1 cellular context compared by ENCODE assay signal in the genomic region with DNA sequence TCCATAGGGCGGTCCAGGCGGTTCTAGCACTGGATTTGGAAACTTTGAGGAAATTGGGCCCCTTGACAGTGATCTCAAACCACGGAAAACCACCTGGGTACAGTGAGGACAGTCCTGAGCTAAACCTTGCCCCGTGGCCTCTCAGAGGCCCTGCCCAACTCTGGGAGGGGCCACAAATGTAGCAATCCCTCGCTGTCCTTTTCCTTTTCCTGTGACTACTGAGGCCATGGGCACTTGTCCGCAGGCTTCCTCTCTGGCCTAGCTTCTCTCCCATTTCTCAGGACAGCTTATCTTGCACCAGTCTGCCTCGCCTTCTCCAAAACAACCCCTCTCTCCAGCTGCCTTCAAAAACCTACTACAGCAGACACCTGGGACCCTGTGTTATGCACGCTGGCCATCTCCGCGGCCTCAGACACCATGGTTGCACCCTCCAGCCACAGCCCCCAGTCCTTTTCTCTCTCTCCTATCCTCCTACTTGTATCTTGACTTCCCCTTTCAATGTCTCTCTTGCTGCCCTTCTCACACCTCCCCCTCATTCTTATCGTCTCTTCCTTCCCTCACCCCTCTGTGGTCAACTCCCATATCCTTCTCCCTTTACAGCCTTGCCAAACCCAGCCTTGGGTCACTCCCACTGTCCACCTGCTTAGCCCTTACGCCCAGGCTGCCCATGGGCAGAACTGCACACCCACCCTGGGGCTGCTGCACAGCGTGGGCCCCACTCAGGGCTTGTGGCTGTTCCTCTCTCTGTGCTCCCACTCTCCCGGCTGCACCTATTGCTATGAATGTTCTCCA.
TF ChIP-seq lines count a peak whose summit lies in the region.

No MANE protein-coding gene starts in this region.

TF ChIP-seq in K562, 482 proteins besides CTCF, POLR2A, EP300 and RAD21 (continued from another document and continues in another):
- TF ChIP-seq, protein P1, sequence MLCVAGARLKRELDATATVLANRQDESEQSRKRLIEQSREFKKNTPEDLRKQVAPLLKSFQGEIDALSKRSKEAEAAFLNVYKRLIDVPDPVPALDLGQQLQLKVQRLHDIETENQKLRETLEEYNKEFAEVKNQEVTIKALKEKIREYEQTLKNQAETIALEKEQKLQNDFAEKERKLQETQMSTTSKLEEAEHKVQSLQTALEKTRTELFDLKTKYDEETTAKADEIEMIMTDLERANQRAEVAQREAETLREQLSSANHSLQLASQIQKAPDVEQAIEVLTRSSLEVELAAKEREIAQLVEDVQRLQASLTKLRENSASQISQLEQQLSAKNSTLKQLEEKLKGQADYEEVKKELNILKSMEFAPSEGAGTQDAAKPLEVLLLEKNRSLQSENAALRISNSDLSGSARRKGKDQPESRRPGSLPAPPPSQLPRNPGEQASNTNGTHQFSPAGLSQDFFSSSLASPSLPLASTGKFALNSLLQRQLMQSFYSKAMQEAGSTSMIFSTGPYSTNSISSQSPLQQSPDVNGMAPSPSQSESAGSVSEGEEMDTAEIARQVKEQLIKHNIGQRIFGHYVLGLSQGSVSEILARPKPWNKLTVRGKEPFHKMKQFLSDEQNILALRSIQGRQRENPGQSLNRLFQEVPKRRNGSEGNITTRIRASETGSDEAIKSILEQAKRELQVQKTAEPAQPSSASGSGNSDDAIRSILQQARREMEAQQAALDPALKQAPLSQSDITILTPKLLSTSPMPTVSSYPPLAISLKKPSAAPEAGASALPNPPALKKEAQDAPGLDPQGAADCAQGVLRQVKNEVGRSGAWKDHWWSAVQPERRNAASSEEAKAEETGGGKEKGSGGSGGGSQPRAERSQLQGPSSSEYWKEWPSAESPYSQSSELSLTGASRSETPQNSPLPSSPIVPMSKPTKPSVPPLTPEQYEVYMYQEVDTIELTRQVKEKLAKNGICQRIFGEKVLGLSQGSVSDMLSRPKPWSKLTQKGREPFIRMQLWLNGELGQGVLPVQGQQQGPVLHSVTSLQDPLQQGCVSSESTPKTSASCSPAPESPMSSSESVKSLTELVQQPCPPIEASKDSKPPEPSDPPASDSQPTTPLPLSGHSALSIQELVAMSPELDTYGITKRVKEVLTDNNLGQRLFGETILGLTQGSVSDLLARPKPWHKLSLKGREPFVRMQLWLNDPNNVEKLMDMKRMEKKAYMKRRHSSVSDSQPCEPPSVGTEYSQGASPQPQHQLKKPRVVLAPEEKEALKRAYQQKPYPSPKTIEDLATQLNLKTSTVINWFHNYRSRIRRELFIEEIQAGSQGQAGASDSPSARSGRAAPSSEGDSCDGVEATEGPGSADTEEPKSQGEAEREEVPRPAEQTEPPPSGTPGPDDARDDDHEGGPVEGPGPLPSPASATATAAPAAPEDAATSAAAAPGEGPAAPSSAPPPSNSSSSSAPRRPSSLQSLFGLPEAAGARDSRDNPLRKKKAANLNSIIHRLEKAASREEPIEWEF (CRISPR knock-in tag; IDR thresholded peaks at IDR 0.05): peak; percentile 74; the same call in 1 of the 2 replicates
- TF ChIP-seq CBX5 (IDR thresholded peaks at IDR 0.05; ENCODE audit: borderline replicate concordance, low read depth): no peak; the same call in 1 of the 2 replicates
- no peak for TF ChIP-seq ZNF124 (CRISPR knock-in tag; IDR thresholded peaks at IDR 0.05)
- no peak for TF ChIP-seq ADNP (tag; IDR thresholded peaks at IDR 0.05)
- no peak for TF ChIP-seq C11orf30 (IDR thresholded peaks at IDR 0.05; ENCODE audit: low read depth)
- TF ChIP-seq, protein P2, sequence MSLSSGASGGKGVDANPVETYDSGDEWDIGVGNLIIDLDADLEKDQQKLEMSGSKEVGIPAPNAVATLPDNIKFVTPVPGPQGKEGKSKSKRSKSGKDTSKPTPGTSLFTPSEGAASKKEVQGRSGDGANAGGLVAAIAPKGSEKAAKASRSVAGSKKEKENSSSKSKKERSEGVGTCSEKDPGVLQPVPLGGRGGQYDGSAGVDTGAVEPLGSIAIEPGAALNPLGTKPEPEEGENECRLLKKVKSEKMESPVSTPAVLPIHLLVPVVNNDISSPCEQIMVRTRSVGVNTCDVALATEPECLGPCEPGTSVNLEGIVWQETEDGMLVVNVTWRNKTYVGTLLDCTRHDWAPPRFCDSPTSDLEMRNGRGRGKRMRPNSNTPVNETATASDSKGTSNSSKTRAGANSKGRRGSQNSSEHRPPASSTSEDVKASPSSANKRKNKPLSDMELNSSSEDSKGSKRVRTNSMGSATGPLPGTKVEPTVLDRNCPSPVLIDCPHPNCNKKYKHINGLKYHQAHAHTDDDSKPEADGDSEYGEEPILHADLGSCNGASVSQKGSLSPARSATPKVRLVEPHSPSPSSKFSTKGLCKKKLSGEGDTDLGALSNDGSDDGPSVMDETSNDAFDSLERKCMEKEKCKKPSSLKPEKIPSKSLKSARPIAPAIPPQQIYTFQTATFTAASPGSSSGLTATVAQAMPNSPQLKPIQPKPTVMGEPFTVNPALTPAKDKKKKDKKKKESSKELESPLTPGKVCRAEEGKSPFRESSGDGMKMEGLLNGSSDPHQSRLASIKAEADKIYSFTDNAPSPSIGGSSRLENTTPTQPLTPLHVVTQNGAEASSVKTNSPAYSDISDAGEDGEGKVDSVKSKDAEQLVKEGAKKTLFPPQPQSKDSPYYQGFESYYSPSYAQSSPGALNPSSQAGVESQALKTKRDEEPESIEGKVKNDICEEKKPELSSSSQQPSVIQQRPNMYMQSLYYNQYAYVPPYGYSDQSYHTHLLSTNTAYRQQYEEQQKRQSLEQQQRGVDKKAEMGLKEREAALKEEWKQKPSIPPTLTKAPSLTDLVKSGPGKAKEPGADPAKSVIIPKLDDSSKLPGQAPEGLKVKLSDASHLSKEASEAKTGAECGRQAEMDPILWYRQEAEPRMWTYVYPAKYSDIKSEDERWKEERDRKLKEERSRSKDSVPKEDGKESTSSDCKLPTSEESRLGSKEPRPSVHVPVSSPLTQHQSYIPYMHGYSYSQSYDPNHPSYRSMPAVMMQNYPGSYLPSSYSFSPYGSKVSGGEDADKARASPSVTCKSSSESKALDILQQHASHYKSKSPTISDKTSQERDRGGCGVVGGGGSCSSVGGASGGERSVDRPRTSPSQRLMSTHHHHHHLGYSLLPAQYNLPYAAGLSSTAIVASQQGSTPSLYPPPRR (CRISPR knock-in tag; IDR thresholded peaks at IDR 0.05; ENCODE audit: borderline replicate concordance): no peak; the same call in 1 of the 2 replicates
- TF ChIP-seq, protein P3, sequence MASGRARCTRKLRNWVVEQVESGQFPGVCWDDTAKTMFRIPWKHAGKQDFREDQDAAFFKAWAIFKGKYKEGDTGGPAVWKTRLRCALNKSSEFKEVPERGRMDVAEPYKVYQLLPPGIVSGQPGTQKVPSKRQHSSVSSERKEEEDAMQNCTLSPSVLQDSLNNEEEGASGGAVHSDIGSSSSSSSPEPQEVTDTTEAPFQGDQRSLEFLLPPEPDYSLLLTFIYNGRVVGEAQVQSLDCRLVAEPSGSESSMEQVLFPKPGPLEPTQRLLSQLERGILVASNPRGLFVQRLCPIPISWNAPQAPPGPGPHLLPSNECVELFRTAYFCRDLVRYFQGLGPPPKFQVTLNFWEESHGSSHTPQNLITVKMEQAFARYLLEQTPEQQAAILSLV (tag; IDR thresholded peaks at IDR 0.05): no peak
- no peak; the same call in 1 of the 2 replicates for TF ChIP-seq RUNX1 (IDR thresholded peaks at IDR 0.05; ENCODE audit: low read depth)
- TF ChIP-seq NONO (IDR thresholded peaks at IDR 0.05; ENCODE audit: low read depth in 2 of 2, low read length in 1 of 2): no peak
- no peak for TF ChIP-seq ZNF174 (CRISPR knock-in tag; IDR thresholded peaks at IDR 0.05)
- no peak for TF ChIP-seq YBX1 (IDR thresholded peaks at IDR 0.05)
- TF ChIP-seq, protein P4, sequence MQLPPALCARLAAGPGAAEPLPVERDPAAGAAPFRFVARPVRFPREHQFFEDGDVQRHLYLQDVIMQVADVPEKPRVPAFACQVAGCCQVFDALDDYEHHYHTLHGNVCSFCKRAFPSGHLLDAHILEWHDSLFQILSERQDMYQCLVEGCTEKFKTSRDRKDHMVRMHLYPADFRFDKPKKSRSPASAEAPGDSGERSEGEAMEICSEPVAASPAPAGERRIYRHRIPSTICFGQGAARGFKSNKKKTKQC (CRISPR knock-in tag; IDR thresholded peaks at IDR 0.05): no peak
- TF ChIP-seq ZC3H8 (IDR thresholded peaks at IDR 0.05): no peak
- TF ChIP-seq FUS (optimal IDR thresholded peaks at IDR 0.05; ENCODE audit: low read depth, low read length): no peak
- TF ChIP-seq, protein P5, sequence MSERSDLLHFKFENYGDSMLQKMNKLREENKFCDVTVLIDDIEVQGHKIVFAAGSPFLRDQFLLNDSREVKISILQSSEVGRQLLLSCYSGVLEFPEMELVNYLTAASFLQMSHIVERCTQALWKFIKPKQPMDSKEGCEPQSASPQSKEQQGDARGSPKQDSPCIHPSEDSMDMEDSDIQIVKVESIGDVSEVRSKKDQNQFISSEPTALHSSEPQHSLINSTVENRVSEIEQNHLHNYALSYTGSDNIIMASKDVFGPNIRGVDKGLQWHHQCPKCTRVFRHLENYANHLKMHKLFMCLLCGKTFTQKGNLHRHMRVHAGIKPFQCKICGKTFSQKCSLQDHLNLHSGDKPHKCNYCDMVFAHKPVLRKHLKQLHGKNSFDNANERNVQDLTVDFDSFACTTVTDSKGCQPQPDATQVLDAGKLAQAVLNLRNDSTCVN (CRISPR knock-in tag; IDR thresholded peaks at IDR 0.05): peak; percentile 82
- TF ChIP-seq, protein P6, sequence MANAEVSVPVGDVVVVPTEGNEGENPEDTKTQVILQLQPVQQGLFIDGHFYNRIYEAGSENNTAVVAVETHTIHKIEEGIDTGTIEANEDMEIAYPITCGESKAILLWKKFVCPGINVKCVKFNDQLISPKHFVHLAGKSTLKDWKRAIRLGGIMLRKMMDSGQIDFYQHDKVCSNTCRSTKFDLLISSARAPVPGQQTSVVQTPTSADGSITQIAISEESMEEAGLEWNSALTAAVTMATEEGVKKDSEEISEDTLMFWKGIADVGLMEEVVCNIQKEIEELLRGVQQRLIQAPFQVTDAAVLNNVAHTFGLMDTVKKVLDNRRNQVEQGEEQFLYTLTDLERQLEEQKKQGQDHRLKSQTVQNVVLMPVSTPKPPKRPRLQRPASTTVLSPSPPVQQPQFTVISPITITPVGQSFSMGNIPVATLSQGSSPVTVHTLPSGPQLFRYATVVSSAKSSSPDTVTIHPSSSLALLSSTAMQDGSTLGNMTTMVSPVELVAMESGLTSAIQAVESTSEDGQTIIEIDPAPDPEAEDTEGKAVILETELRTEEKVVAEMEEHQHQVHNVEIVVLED (CRISPR knock-in tag; IDR thresholded peaks at IDR 0.05): no peak
- peak; percentile 59 to 66; a peak in 2 of 4 replicates for TF ChIP-seq FOXK2 (conservative IDR thresholded peaks at IDR 0.05 in 1 of 2, IDR thresholded peaks at IDR 0.05 in 1 of 2; ENCODE audit: low read depth in 2 of 2)
- no peak for TF ChIP-seq TAF1 (IDR thresholded peaks at IDR 0.05; ENCODE audit: control insufficient read depth, extremely low read depth, insufficient read depth, low read length, severe bottlenecking)
- TF ChIP-seq SIRT6 (IDR thresholded peaks at IDR 0.05; ENCODE audit: low read depth, low read length): no peak
- TF ChIP-seq, protein P7, sequence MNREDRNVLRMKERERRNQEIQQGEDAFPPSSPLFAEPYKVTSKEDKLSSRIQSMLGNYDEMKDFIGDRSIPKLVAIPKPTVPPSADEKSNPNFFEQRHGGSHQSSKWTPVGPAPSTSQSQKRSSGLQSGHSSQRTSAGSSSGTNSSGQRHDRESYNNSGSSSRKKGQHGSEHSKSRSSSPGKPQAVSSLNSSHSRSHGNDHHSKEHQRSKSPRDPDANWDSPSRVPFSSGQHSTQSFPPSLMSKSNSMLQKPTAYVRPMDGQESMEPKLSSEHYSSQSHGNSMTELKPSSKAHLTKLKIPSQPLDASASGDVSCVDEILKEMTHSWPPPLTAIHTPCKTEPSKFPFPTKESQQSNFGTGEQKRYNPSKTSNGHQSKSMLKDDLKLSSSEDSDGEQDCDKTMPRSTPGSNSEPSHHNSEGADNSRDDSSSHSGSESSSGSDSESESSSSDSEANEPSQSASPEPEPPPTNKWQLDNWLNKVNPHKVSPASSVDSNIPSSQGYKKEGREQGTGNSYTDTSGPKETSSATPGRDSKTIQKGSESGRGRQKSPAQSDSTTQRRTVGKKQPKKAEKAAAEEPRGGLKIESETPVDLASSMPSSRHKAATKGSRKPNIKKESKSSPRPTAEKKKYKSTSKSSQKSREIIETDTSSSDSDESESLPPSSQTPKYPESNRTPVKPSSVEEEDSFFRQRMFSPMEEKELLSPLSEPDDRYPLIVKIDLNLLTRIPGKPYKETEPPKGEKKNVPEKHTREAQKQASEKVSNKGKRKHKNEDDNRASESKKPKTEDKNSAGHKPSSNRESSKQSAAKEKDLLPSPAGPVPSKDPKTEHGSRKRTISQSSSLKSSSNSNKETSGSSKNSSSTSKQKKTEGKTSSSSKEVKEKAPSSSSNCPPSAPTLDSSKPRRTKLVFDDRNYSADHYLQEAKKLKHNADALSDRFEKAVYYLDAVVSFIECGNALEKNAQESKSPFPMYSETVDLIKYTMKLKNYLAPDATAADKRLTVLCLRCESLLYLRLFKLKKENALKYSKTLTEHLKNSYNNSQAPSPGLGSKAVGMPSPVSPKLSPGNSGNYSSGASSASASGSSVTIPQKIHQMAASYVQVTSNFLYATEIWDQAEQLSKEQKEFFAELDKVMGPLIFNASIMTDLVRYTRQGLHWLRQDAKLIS (CRISPR knock-in tag; IDR thresholded peaks at IDR 0.05): no peak
- no peak for TF ChIP-seq CHCHD3 (CRISPR knock-in tag; IDR thresholded peaks at IDR 0.05)
- TF ChIP-seq, protein P8, sequence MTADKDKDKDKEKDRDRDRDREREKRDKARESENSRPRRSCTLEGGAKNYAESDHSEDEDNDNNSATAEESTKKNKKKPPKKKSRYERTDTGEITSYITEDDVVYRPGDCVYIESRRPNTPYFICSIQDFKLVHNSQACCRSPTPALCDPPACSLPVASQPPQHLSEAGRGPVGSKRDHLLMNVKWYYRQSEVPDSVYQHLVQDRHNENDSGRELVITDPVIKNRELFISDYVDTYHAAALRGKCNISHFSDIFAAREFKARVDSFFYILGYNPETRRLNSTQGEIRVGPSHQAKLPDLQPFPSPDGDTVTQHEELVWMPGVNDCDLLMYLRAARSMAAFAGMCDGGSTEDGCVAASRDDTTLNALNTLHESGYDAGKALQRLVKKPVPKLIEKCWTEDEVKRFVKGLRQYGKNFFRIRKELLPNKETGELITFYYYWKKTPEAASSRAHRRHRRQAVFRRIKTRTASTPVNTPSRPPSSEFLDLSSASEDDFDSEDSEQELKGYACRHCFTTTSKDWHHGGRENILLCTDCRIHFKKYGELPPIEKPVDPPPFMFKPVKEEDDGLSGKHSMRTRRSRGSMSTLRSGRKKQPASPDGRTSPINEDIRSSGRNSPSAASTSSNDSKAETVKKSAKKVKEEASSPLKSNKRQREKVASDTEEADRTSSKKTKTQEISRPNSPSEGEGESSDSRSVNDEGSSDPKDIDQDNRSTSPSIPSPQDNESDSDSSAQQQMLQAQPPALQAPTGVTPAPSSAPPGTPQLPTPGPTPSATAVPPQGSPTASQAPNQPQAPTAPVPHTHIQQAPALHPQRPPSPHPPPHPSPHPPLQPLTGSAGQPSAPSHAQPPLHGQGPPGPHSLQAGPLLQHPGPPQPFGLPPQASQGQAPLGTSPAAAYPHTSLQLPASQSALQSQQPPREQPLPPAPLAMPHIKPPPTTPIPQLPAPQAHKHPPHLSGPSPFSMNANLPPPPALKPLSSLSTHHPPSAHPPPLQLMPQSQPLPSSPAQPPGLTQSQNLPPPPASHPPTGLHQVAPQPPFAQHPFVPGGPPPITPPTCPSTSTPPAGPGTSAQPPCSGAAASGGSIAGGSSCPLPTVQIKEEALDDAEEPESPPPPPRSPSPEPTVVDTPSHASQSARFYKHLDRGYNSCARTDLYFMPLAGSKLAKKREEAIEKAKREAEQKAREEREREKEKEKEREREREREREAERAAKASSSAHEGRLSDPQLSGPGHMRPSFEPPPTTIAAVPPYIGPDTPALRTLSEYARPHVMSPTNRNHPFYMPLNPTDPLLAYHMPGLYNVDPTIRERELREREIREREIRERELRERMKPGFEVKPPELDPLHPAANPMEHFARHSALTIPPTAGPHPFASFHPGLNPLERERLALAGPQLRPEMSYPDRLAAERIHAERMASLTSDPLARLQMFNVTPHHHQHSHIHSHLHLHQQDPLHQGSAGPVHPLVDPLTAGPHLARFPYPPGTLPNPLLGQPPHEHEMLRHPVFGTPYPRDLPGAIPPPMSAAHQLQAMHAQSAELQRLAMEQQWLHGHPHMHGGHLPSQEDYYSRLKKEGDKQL (CRISPR knock-in tag; IDR thresholded peaks at IDR 0.05; ENCODE audit: borderline replicate concordance): no peak
- peak; percentile 64 to 87 for TF ChIP-seq RCOR1 (IDR thresholded peaks at IDR 0.05; ENCODE audit: borderline replicate concordance in 1 of 2, low read depth in 2 of 2, low read length in 2 of 2)
